ENCODE assay signal across 8 cellular contexts in the genomic region with DNA sequence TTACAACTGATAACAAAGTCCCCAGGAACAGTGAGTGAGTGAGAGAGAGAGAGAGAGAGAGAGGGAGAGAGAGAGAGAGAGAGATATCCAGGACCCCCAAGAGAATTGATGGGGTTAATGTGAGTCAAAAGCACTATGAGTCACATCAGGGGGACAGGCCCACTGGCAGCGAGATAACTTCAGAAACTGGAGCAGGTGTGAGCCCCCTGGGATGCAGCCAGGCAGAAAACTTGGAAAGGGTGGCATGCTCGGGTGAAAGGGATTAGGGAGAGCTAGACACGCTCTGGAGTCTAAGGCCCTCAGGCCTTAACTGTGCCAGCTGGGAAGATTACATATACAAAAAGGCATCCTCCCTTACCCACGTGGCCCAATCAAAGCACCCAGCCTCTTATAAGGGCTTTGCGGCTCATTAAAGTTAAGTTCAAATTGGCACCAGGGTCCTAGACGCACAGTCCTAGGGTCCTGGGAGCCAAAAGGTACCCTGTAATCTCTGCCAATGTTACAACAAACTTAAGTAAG. TPM values are rescaled to one million over a fixed set of nuclear protein-coding genes. Genes with fewer than 3 reads are reported as not detected.
DNase-seq lines count a peak whose midpoint lies in the region; ATAC-seq lines count a peak whose summit lies in the region.

No MANE protein-coding gene starts in this region.

- peaks cover 0 to 4% of the 10 kb centered on the region in 2 donors for H3K4me1 ChIP-seq in muscle layer of duodenum (ENCODE audit: control insufficient read depth in 1 of 2, insufficient read depth in 2 of 2, low read length in 2 of 2)

- peaks cover 41% of the 10 kb centered on the region for H3K4me1 Mint-ChIP-seq in activated CD4-positive, alpha-beta memory T cell treated with anti-CD3 and anti-CD28 coated beads, Interleukin-2, amount 10 ng/mL, durations not matched to agents 7 days and 5 days

- peak overlapping the region; percentile 77 for H3K27ac Mint-ChIP-seq in activated CD4-positive, alpha-beta memory T cell treated with anti-CD3 and anti-CD28 coated beads, Interleukin-2, amount 10 ng/mL, durations not matched to agents 7 days and 5 days

- POLR2A ChIA-PET in activated CD4-positive, alpha-beta memory T cell treated with anti-CD3 and anti-CD28 coated beads, Interleukin-2, amount 10 ng/mL, durations not matched to agents 7 days and 5 days (lab: Charles Lee) = interaction anchor here (0.7 to 3.4 kb wide), 7 partner anchors 9 to 312 kb away, joined by 4 to 44 read pairs (median 5); a partner anchor contains a TSS

- peak overlapping the region; percentile 72 to 82 for H3K4me3 ChIP-seq in muscle layer of duodenum (ENCODE audit: low read depth in 1 of 2, low read length in 2 of 2)

- peak overlapping the region; percentile 93 for H3K27ac ChIP-seq in muscle layer of duodenum (ENCODE audit: low read length)

- no peaks in the 10 kb centered on the region for H3K27me3 Mint-ChIP-seq in activated CD4-positive, alpha-beta memory T cell treated with anti-CD3 and anti-CD28 coated beads, Interleukin-2, amount 10 ng/mL, durations not matched to agents 7 days and 5 days

- H3K9me3 Mint-ChIP-seq in activated CD4-positive, alpha-beta memory T cell treated with anti-CD3 and anti-CD28 coated beads, Interleukin-2, amount 10 ng/mL, durations not matched to agents 7 days and 5 days = no peaks in the 10 kb centered on the region

- H3K27me3 ChIP-seq in muscle layer of duodenum (ENCODE audit: low read depth, low read length) = no peaks in the 10 kb centered on the region

- no peaks in the 10 kb centered on the region for H3K9me3 ChIP-seq in muscle layer of duodenum (ENCODE audit: control insufficient read depth in 1 of 2, low read length in 2 of 2)

- peaks cover 2% of the 10 kb centered on the region for H3K36me3 Mint-ChIP-seq in activated CD4-positive, alpha-beta memory T cell treated with anti-CD3 and anti-CD28 coated beads, Interleukin-2, amount 10 ng/mL, durations not matched to agents 7 days and 5 days (ENCODE audit: low read depth)

- in situ Hi-C loops in KBM-7 (cut with MboI; ENCODE audit: low pct_unique_long_range_greater_than_20kb, low sequenced_read_pairs) = no loop called here

- peak; percentile 83 for ATAC-seq in esophagus mucosa
- no peak for ATAC-seq in HG03097 (IDR thresholded peaks at IDR 0.05; ENCODE audit: low FRiP score, unreplicated experiment)

- peak overlapping the region; percentile 84 for H3K4me3 Mint-ChIP-seq in activated CD4-positive, alpha-beta memory T cell treated with anti-CD3 and anti-CD28 coated beads, Interleukin-2, amount 10 ng/mL, durations not matched to agents 7 days and 5 days

- DNase-seq in NCI-H510A treated with DMSO at 0.1 percent for 48 hours (lab: John Stamatoyannopoulos, UW) = peak; percentile 20
- DNase-seq in NCI-H510A (lab: John Stamatoyannopoulos, UW) = no peak
- peak; percentile 49 for DNase-seq in KBM-7
- peak; percentile 18 for DNase-seq in activated CD4-positive, alpha-beta memory T cell treated with anti-CD3 and anti-CD28 coated beads, Interleukin-2, amount 10 ng/mL, durations not matched to agents 7 days and 5 days
- DNase-seq in NCI-H1436 treated with DMSO at 0.1 percent for 48 hours (lab: John Stamatoyannopoulos, UW) = no peak

- peaks cover 0 to 6% of the 10 kb centered on the region in 2 donors for H3K36me3 ChIP-seq in muscle layer of duodenum (ENCODE audit: control insufficient read depth in 1 of 2, insufficient read depth in 2 of 2, low read length in 2 of 2)

- CTCF ChIA-PET in activated CD4-positive, alpha-beta memory T cell treated with anti-CD3 and anti-CD28 coated beads, Interleukin-2, amount 10 ng/mL, durations not matched to agents 7 days and 5 days (lab: Charles Lee) = interaction anchor here (1.0 to 1.4 kb wide), 4 partner anchors 8 to 312 kb away, joined by 3 to 8 read pairs (median 4); a partner anchor contains a TSS

RNA-seq across cellular contexts. Expression of a gene that starts 0.8 kb away (rescaled TPM):
- 10 to 100 TPM; 37.3 to 39.5 TPM for total RNA-seq in activated CD4-positive, alpha-beta memory T cell treated with anti-CD3 and anti-CD28 coated beads, Interleukin-2, amount 10 ng/mL, durations not matched to agents 7 days and 5 days
- total RNA-seq in esophagus mucosa = 7.2 TPM

RNA-seq across cellular contexts. Expression of a gene that starts 40.7 kb away (rescaled TPM):
- total RNA-seq in activated CD4-positive, alpha-beta memory T cell treated with anti-CD3 and anti-CD28 coated beads, Interleukin-2, amount 10 ng/mL, durations not matched to agents 7 days and 5 days = 100 to 1,000 TPM; 205 to 218 TPM
- total RNA-seq in esophagus mucosa = 272 TPM

Comparison
In these comparisons a context has a peak if more than half of its experiments do, and no peak if none do; other contexts are left out.
1. DNase-seq: peak in NCI-H510A treated with DMSO at 0.1 percent for 48 hours (single experiment), KBM-7 (single experiment) and activated CD4-positive, alpha-beta memory T cell treated with anti-CD3 and anti-CD28 coated beads, Interleukin-2, amount 10 ng/mL, durations not matched to agents 7 days and 5 days (single experiment); none in NCI-H510A (single experiment) and NCI-H1436 treated with DMSO at 0.1 percent for 48 hours (single experiment).